In the genomic region with DNA sequence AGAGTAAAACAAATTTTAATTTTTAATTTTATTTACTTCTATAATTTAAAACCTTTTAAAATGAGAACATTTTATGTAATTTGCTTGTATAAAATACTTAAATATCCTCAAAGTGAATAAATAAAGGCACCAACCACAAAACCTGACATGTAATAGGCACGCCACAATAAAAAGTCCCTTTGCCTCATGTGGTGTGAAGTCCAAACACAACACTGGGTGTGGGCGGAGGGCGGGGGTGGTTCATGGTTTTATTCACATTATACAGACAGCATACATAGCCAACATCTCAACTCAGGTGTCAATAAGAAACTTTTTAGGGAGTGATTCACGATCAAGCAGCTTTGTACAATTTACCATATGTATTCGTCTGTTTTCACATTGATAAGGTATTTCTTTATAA, we compare ENCODE assay signal across 40 cellular contexts.
"Had no signal": no experiment of that assay in that cellular context is flagged by ENCODE, and none has a peak within 500 bp of the region (broad histone marks: within the 10 kb centered on the region; RNA-seq: fewer than 3 reads in every experiment).

No MANE protein-coding gene starts in this region.

- H3K4me1 Mint-ChIP-seq: activated naive CD4-positive, alpha-beta T cell treated with anti-CD3 and anti-CD28 coated beads, Interleukin-2, amount 10 ng/mL, durations not matched to agents 7 days and 5 days; activated naive CD4-positive, alpha-beta T cell treated with anti-CD3 and anti-CD28 coated beads, Interleukin-2, amount 50 U/mL, for 24 hours; activated naive CD8-positive, alpha-beta T cell treated with anti-CD3 and anti-CD28 coated beads for 36 hours; activated naive CD8-positive, alpha-beta T cell treated with anti-CD3 and anti-CD28 coated beads, Interleukin-2, amount 10 ng/mL, durations not matched to agents 7 days and 5 days; activated naive CD8-positive, alpha-beta T cell treated with anti-CD3 and anti-CD28 coated beads, Interleukin-2, amount 50 U/mL, for 24 hours; activated T-helper 17 cell treated with anti-CD3 and anti-CD28 coated beads, Interleukin-2, amount 50 U/mL, for 72 hours; brain; central memory CD8-positive, alpha-beta T cell had no signal

- H3K27me3 Mint-ChIP-seq: activated naive CD4-positive, alpha-beta T cell treated with anti-CD3 and anti-CD28 coated beads, Interleukin-2, amount 10 ng/mL, durations not matched to agents 7 days and 5 days; activated naive CD4-positive, alpha-beta T cell treated with anti-CD3 and anti-CD28 coated beads, Interleukin-2, amount 50 U/mL, for 24 hours; activated naive CD8-positive, alpha-beta T cell; activated naive CD8-positive, alpha-beta T cell treated with anti-CD3 and anti-CD28 coated beads for 36 hours; activated naive CD8-positive, alpha-beta T cell treated with anti-CD3 and anti-CD28 coated beads, Interleukin-2, amount 10 ng/mL, durations not matched to agents 7 days and 5 days; activated naive CD8-positive, alpha-beta T cell treated with anti-CD3 and anti-CD28 coated beads, Interleukin-2, amount 50 U/mL, for 24 hours; activated T-cell treated with anti-CD3 and anti-CD28 coated beads, Interleukin-2, amount 50 U/mL, for 24 hours; activated T-helper 17 cell treated with anti-CD3 and anti-CD28 coated beads, Interleukin-2, amount 50 U/mL, for 72 hours; brain; central memory CD8-positive, alpha-beta T cell had no signal

- H3K27ac ChIP-seq: adrenal gland, ascending aorta, body of pancreas, brain microvascular endothelial cell, breast epithelium, cardiac muscle cell had no signal

- H3K27me3 ChIP-seq: adrenal gland, ascending aorta, body of pancreas, brain microvascular endothelial cell, breast epithelium, cardiac muscle cell had no signal

- H3K4me3 Mint-ChIP-seq: activated naive CD4-positive, alpha-beta T cell treated with anti-CD3 and anti-CD28 coated beads for 36 hours; activated naive CD4-positive, alpha-beta T cell treated with anti-CD3 and anti-CD28 coated beads, Interleukin-2, amount 10 ng/mL, durations not matched to agents 7 days and 5 days; activated naive CD4-positive, alpha-beta T cell treated with anti-CD3 and anti-CD28 coated beads, Interleukin-2, amount 50 U/mL, for 24 hours; activated naive CD8-positive, alpha-beta T cell; activated naive CD8-positive, alpha-beta T cell treated with anti-CD3 and anti-CD28 coated beads for 36 hours; activated naive CD8-positive, alpha-beta T cell treated with anti-CD3 and anti-CD28 coated beads, Interleukin-2, amount 10 ng/mL, durations not matched to agents 7 days and 5 days; activated naive CD8-positive, alpha-beta T cell treated with anti-CD3 and anti-CD28 coated beads, Interleukin-2, amount 50 U/mL, for 24 hours; activated T-cell treated with anti-CD3 and anti-CD28 coated beads, Interleukin-2, amount 50 U/mL, for 24 hours; activated T-cell treated with anti-CD3 and anti-CD28 coated beads, Interleukin-2, amount 50 U/mL, for 4 hours; activated T-cell treated with anti-CD3 and anti-CD28 coated beads, Interleukin-2, amount 50 U/mL, for 72 hours; activated T-helper 1 cell treated with anti-CD3 and anti-CD28 coated beads, Interleukin-12 subunit alpha, Interleukin-12 subunit beta, Interleukin-2, Interleukin-4 antibody, amounts not matched to agents 30 ng/mL and 10 ng/mL and 1 ng/mL, durations not matched to agents 14 hours and 24 hours and 36 hours; activated T-helper 17 cell treated with anti-CD3 and anti-CD28 coated beads, Interleukin-2, amount 50 U/mL, for 72 hours; brain; central memory CD8-positive, alpha-beta T cell had no signal

- H3K4me3 ChIP-seq: adrenal gland, ascending aorta, body of pancreas, breast epithelium, cardiac muscle cell had no signal

- ATAC-seq: activated naive CD4-positive, alpha-beta T cell treated with anti-CD3 and anti-CD28 coated beads, Interleukin-2, amount 50 U/mL, for 72 hours; activated naive CD8-positive, alpha-beta T cell treated with anti-CD3 and anti-CD28 coated beads, Interleukin-2, amount 50 U/mL, for 24 hours; activated T-cell treated with anti-CD3 and anti-CD28 coated beads, Interleukin-2, amount 50 U/mL, for 4 hours; activated T-cell treated with anti-CD3 and anti-CD28 coated beads, Interleukin-2, amount 50 U/mL, for 72 hours; activated T-helper 17 cell treated with anti-CD3 and anti-CD28 coated beads, Interleukin-2, amount 50 U/mL, for 72 hours; body of pancreas had no signal

- H3K27ac Mint-ChIP-seq: activated naive CD4-positive, alpha-beta T cell treated with anti-CD3 and anti-CD28 coated beads for 36 hours; activated naive CD4-positive, alpha-beta T cell treated with anti-CD3 and anti-CD28 coated beads, Interleukin-2, amount 10 ng/mL, durations not matched to agents 7 days and 5 days; activated naive CD4-positive, alpha-beta T cell treated with anti-CD3 and anti-CD28 coated beads, Interleukin-2, amount 50 U/mL, for 24 hours; activated naive CD4-positive, alpha-beta T cell treated with anti-CD3 and anti-CD28 coated beads, Interleukin-2, amount 50 U/mL, for 72 hours; activated naive CD8-positive, alpha-beta T cell; activated naive CD8-positive, alpha-beta T cell treated with anti-CD3 and anti-CD28 coated beads for 36 hours; activated naive CD8-positive, alpha-beta T cell treated with anti-CD3 and anti-CD28 coated beads, Interleukin-2, amount 10 ng/mL, durations not matched to agents 7 days and 5 days; activated naive CD8-positive, alpha-beta T cell treated with anti-CD3 and anti-CD28 coated beads, Interleukin-2, amount 50 U/mL, for 24 hours; activated T-cell treated with anti-CD3 and anti-CD28 coated beads, Interleukin-2, amount 50 U/mL, for 24 hours; activated T-cell treated with anti-CD3 and anti-CD28 coated beads, Interleukin-2, amount 50 U/mL, for 72 hours; activated T-helper 1 cell treated with anti-CD3 and anti-CD28 coated beads, Interleukin-12 subunit alpha, Interleukin-12 subunit beta, Interleukin-2, Interleukin-4 antibody, amounts not matched to agents 30 ng/mL and 10 ng/mL and 1 ng/mL, durations not matched to agents 14 hours and 24 hours and 36 hours; activated T-helper 17 cell treated with anti-CD3 and anti-CD28 coated beads, Interleukin-2, amount 50 U/mL, for 72 hours; activated T-helper 2 cell treated with anti-CD3 and anti-CD28 coated beads, Interferon-gamma antibody, Interleukin-2, Interleukin-4, amounts not matched to agents 10 μg/mL and 5 μg/mL and 100 μg/mL, durations not matched to agents 14 hours and 24 hours and 36 hours; brain had no signal

- DNase-seq: activated effector memory CD4-positive, alpha-beta T cell treated with anti-CD3 and anti-CD28 coated beads, Interleukin-2, amount 50 U/mL, for 16 hours; activated effector memory CD4-positive, alpha-beta T cell treated with Interleukin-2 at 50 U/mL for 16 hours; activated gamma-delta T cell; activated gamma-delta T cell treated with Interleukin-2 at 50 U/mL for 16 hours; activated naive CD4-positive, alpha-beta T cell; activated naive CD4-positive, alpha-beta T cell treated with anti-CD3 and anti-CD28 coated beads for 36 hours; activated naive CD4-positive, alpha-beta T cell treated with anti-CD3 and anti-CD28 coated beads, Interleukin-2, amount 10 ng/mL, durations not matched to agents 7 days and 5 days; activated naive CD4-positive, alpha-beta T cell treated with anti-CD3 and anti-CD28 coated beads, Interleukin-2, amount 50 U/mL, for 16 hours; activated naive CD4-positive, alpha-beta T cell treated with Interleukin-2 at 50 U/mL for 16 hours; activated naive CD8-positive, alpha-beta T cell treated with anti-CD3 and anti-CD28 coated beads for 36 hours; activated naive CD8-positive, alpha-beta T cell treated with anti-CD3 and anti-CD28 coated beads, Interleukin-2, amount 10 ng/mL, durations not matched to agents 7 days and 5 days; activated naive CD8-positive, alpha-beta T cell treated with anti-CD3 and anti-CD28 coated beads, Interleukin-2, amount 50 U/mL, for 24 hours; activated T-cell treated with anti-CD3 and anti-CD28 coated beads, Interleukin-2, amount 50 U/mL, for 1 hour; activated T-cell treated with anti-CD3 and anti-CD28 coated beads, Interleukin-2, amount 50 U/mL, for 24 hours; activated T-cell treated with anti-CD3 and anti-CD28 coated beads, Interleukin-2, amount 50 U/mL, for 4 hours; activated T-cell treated with anti-CD3 and anti-CD28 coated beads, Interleukin-2, amount 50 U/mL, for 48 hours; activated T-cell treated with anti-CD3 and anti-CD28 coated beads, Interleukin-2, amount 50 U/mL, for 72 hours; adrenal gland; amniotic stem cell; amygdala; anterior cingulate cortex; aorta; body of pancreas; brain microvascular endothelial cell; caudate nucleus; central memory CD4-positive, alpha-beta T cell; cerebellar nuclear complex had no signal

- H3K36me3 ChIP-seq: adrenal gland, ascending aorta, brain microvascular endothelial cell, breast epithelium, cardiac muscle cell had no signal

- H3K4me1 ChIP-seq: adrenal gland, ascending aorta, body of pancreas, breast epithelium had no signal

- FAIRE-seq: astrocyte, bronchial epithelial cell had no signal

- H3K9me3 Mint-ChIP-seq: activated naive CD4-positive, alpha-beta T cell treated with anti-CD3 and anti-CD28 coated beads, Interleukin-2, amount 50 U/mL, for 24 hours; activated naive CD8-positive, alpha-beta T cell treated with anti-CD3 and anti-CD28 coated beads for 36 hours had no signal

- H3K36me3 Mint-ChIP-seq: activated naive CD4-positive, alpha-beta T cell treated with anti-CD3 and anti-CD28 coated beads, Interleukin-2, amount 10 ng/mL, durations not matched to agents 7 days and 5 days; activated naive CD4-positive, alpha-beta T cell treated with anti-CD3 and anti-CD28 coated beads, Interleukin-2, amount 50 U/mL, for 24 hours; activated naive CD8-positive, alpha-beta T cell; activated naive CD8-positive, alpha-beta T cell treated with anti-CD3 and anti-CD28 coated beads for 36 hours; activated naive CD8-positive, alpha-beta T cell treated with anti-CD3 and anti-CD28 coated beads, Interleukin-2, amount 10 ng/mL, durations not matched to agents 7 days and 5 days; brain had no signal

- H3K9me3 ChIP-seq: adrenal gland, ascending aorta, body of pancreas, breast epithelium had no signal
